9 cellular contexts compared by ENCODE assay signal in the genomic region with DNA sequence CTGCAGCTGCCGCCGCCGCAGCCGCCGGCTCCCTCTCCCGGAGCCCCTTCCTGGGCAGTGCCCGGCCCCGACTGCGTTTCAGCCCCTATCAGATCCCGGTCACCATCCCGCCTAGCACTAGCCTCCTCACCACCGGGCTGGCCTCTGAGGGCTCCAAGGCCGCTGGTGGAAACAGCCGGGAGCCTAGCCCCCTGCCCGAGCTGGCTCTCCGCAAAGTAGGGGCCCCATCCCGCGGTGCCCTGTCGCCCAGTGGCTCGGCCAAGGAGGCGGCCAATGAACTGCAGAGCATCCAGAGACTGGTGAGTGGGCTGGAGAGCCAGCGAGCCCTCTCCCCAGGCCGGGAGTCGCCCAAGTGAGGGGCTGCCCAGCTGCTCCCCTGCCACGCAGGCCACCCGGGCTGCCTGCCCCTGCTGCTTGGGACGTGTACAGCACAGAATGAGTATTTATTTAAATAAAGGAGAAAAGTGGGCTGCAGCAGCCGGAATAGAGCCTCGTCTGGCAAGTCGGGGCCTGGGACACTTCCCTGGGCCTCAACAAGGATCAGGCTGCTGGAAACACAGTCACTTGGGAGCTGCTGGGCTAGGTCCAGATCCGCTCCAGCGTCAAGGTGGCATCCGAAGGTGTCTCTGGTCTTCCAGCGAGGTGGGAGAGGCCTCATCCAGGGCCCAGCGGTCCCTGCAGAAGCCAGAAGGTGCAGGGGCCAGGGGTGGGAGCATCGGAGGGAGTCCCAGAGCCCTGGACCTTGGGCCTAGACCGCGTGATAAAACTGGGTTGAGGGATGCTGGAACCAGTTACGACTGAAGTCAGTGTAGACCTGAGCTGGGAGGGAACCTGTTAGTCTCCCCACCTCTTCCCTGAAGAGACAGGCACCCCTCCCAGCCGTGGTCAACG. TPM values are rescaled to one million over a fixed set of nuclear protein-coding genes. Genes with fewer than 3 reads are reported as not detected.
DNase-seq lines count a peak whose midpoint lies in the region; ATAC-seq and TF ChIP-seq lines count a peak whose summit lies in the region.
"Had no signal": no experiment of that assay in that cellular context is flagged by ENCODE, and none has a peak within 500 bp of the region (broad histone marks: within the 10 kb centered on the region; RNA-seq: fewer than 3 reads in every experiment).

No MANE protein-coding gene starts in this region.

- H3K9me3 Mint-ChIP-seq in Caco-2 (ENCODE audit: unreplicated experiment) = no peaks in the 10 kb centered on the region

- CTCF ChIA-PET in Caco-2 (lab: Charles Lee) = interaction anchor here (0.6 to 2.7 kb wide), 5 partner anchors 8 to 675 kb away, joined by 4 to 12 read pairs (median 4); a partner anchor contains a TSS

- H3K4me3 ChIP-seq in Caco-2 (ENCODE audit: low read depth, low read length) = no peak overlapping the region
- H3K4me3 ChIP-seq in RWPE2 (ENCODE audit: severe bottlenecking) = no peak overlapping the region
- H3K4me3 ChIP-seq: body of pancreas had no signal

- H3K9me3 ChIP-seq in Caco-2 = no peaks in the 10 kb centered on the region
- no peaks in the 10 kb centered on the region for H3K9me3 ChIP-seq in RWPE2 (ENCODE audit: severe bottlenecking)
- H3K9me3 ChIP-seq: body of pancreas had no signal

- POLR2A ChIA-PET in Caco-2 (lab: Charles Lee) = no interaction called here

- H3K27me3 Mint-ChIP-seq in Caco-2 (ENCODE audit: insufficient read depth, unreplicated experiment) = no peaks in the 10 kb centered on the region

- H3K27me3 ChIP-seq in Caco-2 (replicated peaks; ENCODE audit: control insufficient read depth, insufficient read depth, low read length) (no peaks in the 10 kb centered on the region), RWPE2 (ENCODE audit: insufficient read depth, poor library complexity, severe bottlenecking) (peaks cover 15% of the 10 kb centered on the region)

- H3K27ac ChIP-seq in RWPE2 (ENCODE audit: poor library complexity, severe bottlenecking) = no peak overlapping the region
- H3K27ac ChIP-seq: body of pancreas had no signal

- TF ChIP-seq CTCF in Caco-2 (IDR thresholded peaks at IDR 0.05; ENCODE audit: insufficient read depth in 1 of 2, low read depth in 1 of 2, low read length in 1 of 2, severe bottlenecking in 1 of 2, unreplicated experiment in 1 of 2) = no peak
- no peak for TF ChIP-seq CTCF in RWPE2 (IDR thresholded peaks at IDR 0.05; ENCODE audit: poor library complexity, severe bottlenecking)

- DNase-seq in Caco-2 (peak in 1 of 2 experiments; percentile 31), RWPE2 (ENCODE audit: low spot score) (peak; percentile 58), fibroblast of peridontal ligament (ENCODE audit: extremely low read depth) (peak; percentile 38), posterior vena cava (ENCODE audit: low spot score) (peak; percentile 77), NCI-H524 treated with DMSO at 0.1 percent for 48 hours (lab: John Stamatoyannopoulos, UW) (no peak), NCI-H446 treated with DMSO at 0.1 percent for 48 hours (lab: John Stamatoyannopoulos, UW) (no peak)

- ATAC-seq in RWPE2 (ENCODE audit: low read depth) = no peak
- ATAC-seq in GM21717 (IDR thresholded peaks at IDR 0.05; ENCODE audit: unreplicated experiment) = no peak
- no peak for ATAC-seq in HG03442 (IDR thresholded peaks at IDR 0.05; ENCODE audit: unreplicated experiment)
- ATAC-seq: body of pancreas had no signal

- intact Hi-C loops in Caco-2 (cut with micrococcal nuclease; ENCODE audit: unreplicated experiment) = loop anchor here (1.0 kb wide), 4 partner anchors 9 to 687 kb away; a partner anchor contains a TSS
- intact Hi-C loops in posterior vena cava (cut with DNase I) = no loop called here

- H3K36me3 ChIP-seq in Caco-2 (ENCODE audit: control insufficient read depth, insufficient read depth, low read length) (no peaks in the 10 kb centered on the region), RWPE2 (ENCODE audit: low read depth) (no peaks in the 10 kb centered on the region)

- no peak overlapping the region for H3K27ac Mint-ChIP-seq in Caco-2 (ENCODE audit: unreplicated experiment)

- no TSS peak for BruUV-seq in Caco-2 (replicated peaks; lab: Mats Ljungman, UMichigan)

- peaks cover 11% of the 10 kb centered on the region for H3K36me3 Mint-ChIP-seq in Caco-2 (ENCODE audit: insufficient read depth, unreplicated experiment)

- H3K4me1 ChIP-seq in Caco-2 (no peaks in the 10 kb centered on the region), RWPE2 (ENCODE audit: insufficient read depth, poor library complexity, severe bottlenecking) (peaks cover 3% of the 10 kb centered on the region)

- peak overlapping the region; percentile 74 for H3K4me3 Mint-ChIP-seq in Caco-2 (ENCODE audit: unreplicated experiment)

- H3K4me1 Mint-ChIP-seq in Caco-2 (ENCODE audit: low read depth, unreplicated experiment) = no peaks in the 10 kb centered on the region

RNA-seq across cellular contexts. Expression of a gene that starts 8.8 kb away (rescaled TPM):
- 8.9 and 11.5 TPM in 2 replicates for total RNA-seq in Caco-2 (2022)
- 10 to 100 TPM; 11.2 to 16.5 TPM for total RNA-seq in posterior vena cava

RNA-seq across cellular contexts. Expression of a gene that starts 43.8 kb away (rescaled TPM):
- total RNA-seq in Caco-2 (2022) (2.5 TPM in 2 replicates), posterior vena cava (under 1 TPM in 1 of 2 donors, not detected in 1; 0.24 TPM)
- total RNA-seq: body of pancreas had no signal

Comparison
In these comparisons a context has a peak if more than half of its experiments do, and no peak if none do; other contexts are left out.
1. DNase-seq: peak in RWPE2 (single experiment), fibroblast of peridontal ligament (single experiment) and posterior vena cava (single experiment); none in NCI-H524 treated with DMSO at 0.1 percent for 48 hours (single experiment) and NCI-H446 treated with DMSO at 0.1 percent for 48 hours (single experiment).